ENCODE assay signal across 9 cellular contexts in genomic region chr1:161047436-161048420, GRCh38. TPM values are rescaled to one million over a fixed set of nuclear protein-coding genes. Genes with fewer than 3 reads are reported as not detected.
DNase-seq lines count a peak whose midpoint lies in the region; ATAC-seq and TF ChIP-seq lines count a peak whose summit lies in the region.
"Had no signal": no experiment of that assay in that cellular context is flagged by ENCODE, and none has a peak within 500 bp of the region (broad histone marks: within the 10 kb centered on the region; RNA-seq: fewer than 3 reads in every experiment).

No MANE protein-coding gene starts in this region.

- H3K27ac ChIP-seq in substantia nigra (ENCODE audit: low read depth, low read length, poor library complexity, severe bottlenecking) (peak overlapping the region; percentile 42), coronary artery (peak overlapping the region in 1 of 2 donors; percentile 26)

- peak overlapping the region; percentile 97 for H3K27ac Mint-ChIP-seq in activated naive CD4-positive, alpha-beta T cell treated with anti-CD3 and anti-CD28 coated beads, Interleukin-2, amount 10 ng/mL, durations not matched to agents 7 days and 5 days
- peak overlapping the region; percentile 98 for H3K27ac Mint-ChIP-seq in T-helper 17 cell
- peak overlapping the region; percentile 98 to 99 (median 98) for H3K27ac Mint-ChIP-seq in immature natural killer cell

- no peak for TF ChIP-seq CTCF in coronary artery (IDR thresholded peaks at IDR 0.05)

- ATAC-seq in T-helper 17 cell = no peak
- no peak for ATAC-seq in GM18867 (IDR thresholded peaks at IDR 0.05; ENCODE audit: unreplicated experiment)
- ATAC-seq in GM19328 (IDR thresholded peaks at IDR 0.05; ENCODE audit: unreplicated experiment) = no peak

- no peak overlapping the region for H3K4me3 ChIP-seq in coronary artery

- CTCF ChIA-PET in activated naive CD4-positive, alpha-beta T cell treated with anti-CD3 and anti-CD28 coated beads, Interleukin-2, amount 10 ng/mL, durations not matched to agents 7 days and 5 days (lab: Charles Lee) = interaction anchor here (0.8 to 4.8 kb wide), 3 partner anchors 23 to 92 kb away, joined by 3 to 35 read pairs (median 33); partner anchors contain the start of genes ARHGAP30 and KLHDC9

- H3K4me1 Mint-ChIP-seq in activated naive CD4-positive, alpha-beta T cell treated with anti-CD3 and anti-CD28 coated beads, Interleukin-2, amount 10 ng/mL, durations not matched to agents 7 days and 5 days = peaks cover 43% of the 10 kb centered on the region
- H3K4me1 Mint-ChIP-seq in T-helper 17 cell (peaks cover 30% of the 10 kb centered on the region), immature natural killer cell (peaks cover 50 to 59% of the 10 kb centered on the region in 2 donors)

- H3K4me3 Mint-ChIP-seq in activated naive CD4-positive, alpha-beta T cell treated with anti-CD3 and anti-CD28 coated beads, Interleukin-2, amount 10 ng/mL, durations not matched to agents 7 days and 5 days = no peak overlapping the region
- H3K4me3 Mint-ChIP-seq in T-helper 17 cell = peak overlapping the region; percentile 4
- peak overlapping the region in 4 of 5 donors; percentile 10 to 92 (median 24) for H3K4me3 Mint-ChIP-seq in immature natural killer cell

- H3K9me3 ChIP-seq in T-helper 17 cell (ENCODE audit: control insufficient read depth, low read length, poor library complexity, severe bottlenecking) = no peaks in the 10 kb centered on the region

- no peaks in the 10 kb centered on the region for H3K9me3 Mint-ChIP-seq in activated naive CD4-positive, alpha-beta T cell treated with anti-CD3 and anti-CD28 coated beads, Interleukin-2, amount 10 ng/mL, durations not matched to agents 7 days and 5 days
- no peaks in the 10 kb centered on the region for H3K9me3 Mint-ChIP-seq in immature natural killer cell

- H3K36me3 Mint-ChIP-seq in activated naive CD4-positive, alpha-beta T cell treated with anti-CD3 and anti-CD28 coated beads, Interleukin-2, amount 10 ng/mL, durations not matched to agents 7 days and 5 days = peaks cover 74% of the 10 kb centered on the region
- peaks cover 13% of the 10 kb centered on the region for H3K36me3 Mint-ChIP-seq in T-helper 17 cell (ENCODE audit: low read depth)
- peaks cover 14 to 44% (median 19%) of the 10 kb centered on the region in 3 donors for H3K36me3 Mint-ChIP-seq in immature natural killer cell

- no peak for DNase-seq in activated naive CD4-positive, alpha-beta T cell treated with anti-CD3 and anti-CD28 coated beads, Interleukin-2, amount 10 ng/mL, durations not matched to agents 7 days and 5 days
- DNase-seq in activated naive CD4-positive, alpha-beta T cell treated with anti-CD3 and anti-CD28 coated beads, Interleukin-2, amount 50 U/mL, for 16 hours = no peak
- DNase-seq in T-helper 17 cell (no peak), immature natural killer cell (no peak), substantia nigra (lab: John Stamatoyannopoulos, UW) (no peak), coronary artery (ENCODE audit: low spot score) (no peak)
- DNase-seq: caudate nucleus had no signal

- no peaks in the 10 kb centered on the region for H3K27me3 Mint-ChIP-seq in activated naive CD4-positive, alpha-beta T cell treated with anti-CD3 and anti-CD28 coated beads, Interleukin-2, amount 10 ng/mL, durations not matched to agents 7 days and 5 days
- no peaks in the 10 kb centered on the region for H3K27me3 Mint-ChIP-seq in T-helper 17 cell
- peaks cover 5 to 16% (median 10%) of the 10 kb centered on the region in 3 donors for H3K27me3 Mint-ChIP-seq in immature natural killer cell (ENCODE audit: low read depth in 3 of 3)

RNA-seq across cellular contexts. Expression of gene USF1, which starts 2.0 kb away (rescaled TPM):
- 10 to 100 TPM; 80.6 to 85.4 TPM for total RNA-seq in T-helper 17 cell
- 10 to 100 TPM in 1 of 3 donors, 1 to 10 TPM in 1, not detected in 1; 7.9 to 12.2 TPM for polyA plus RNA-seq in immature natural killer cell

RNA-seq across cellular contexts. Expression of gene TSTD1, which starts 9.0 kb away (rescaled TPM):
- 10 to 100 TPM; 45.5 to 45.7 TPM for total RNA-seq in T-helper 17 cell
- 100 to 1,000 TPM; 229 to 385 (median 349) TPM for polyA plus RNA-seq in immature natural killer cell

RNA-seq across cellular contexts. Expression of gene ARHGAP30, which starts 22.0 kb away (rescaled TPM):
- 100 to 1,000 TPM; 156 to 189 TPM for total RNA-seq in T-helper 17 cell
- polyA plus RNA-seq in immature natural killer cell = 100 to 1,000 TPM in 2 of 3 donors, 10 to 100 TPM in 1; 98.0 to 265 (median 103) TPM

RNA-seq across cellular contexts. Expression of gene F11R, which starts 26.8 kb away (rescaled TPM):
- 10 to 100 TPM; 13.5 to 23.6 TPM for total RNA-seq in T-helper 17 cell
- 10 to 100 TPM; 11.5 to 53.2 (median 27.7) TPM for polyA plus RNA-seq in immature natural killer cell

RNA-seq across cellular contexts. Expression of gene NECTIN4, which starts 41.6 kb away (rescaled TPM):
- not detected for total RNA-seq in T-helper 17 cell
- polyA plus RNA-seq in immature natural killer cell = not detected
